9 cellular contexts compared by ENCODE assay signal in the genomic region with DNA sequence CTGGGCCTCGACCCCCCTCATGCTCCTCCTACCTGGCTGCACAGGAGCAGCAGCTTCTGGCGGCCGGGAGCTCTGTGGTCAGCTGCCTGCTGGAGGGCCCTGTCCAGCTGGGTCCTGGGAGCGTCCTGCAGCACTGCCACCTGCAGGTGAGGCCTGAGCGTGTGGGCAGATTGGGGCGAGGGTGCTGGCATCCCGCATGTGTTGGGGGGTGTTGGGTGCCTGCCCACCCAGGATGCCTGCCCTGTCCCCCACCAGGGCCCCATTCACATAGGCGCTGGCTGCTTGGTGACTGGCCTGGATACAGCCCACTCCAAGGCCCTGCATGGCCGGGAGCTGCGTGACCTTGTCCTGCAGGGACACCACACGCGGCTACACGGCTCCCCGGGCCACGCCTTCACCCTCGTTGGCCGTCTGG. TPM values are rescaled to one million over a fixed set of nuclear protein-coding genes. Genes with fewer than 3 reads are reported as not detected.
DNase-seq lines count a peak whose midpoint lies in the region; TF ChIP-seq lines count a peak whose summit lies in the region.
"Had no signal": no experiment of that assay in that cellular context is flagged by ENCODE, and none has a peak within 500 bp of the region (broad histone marks: within the 10 kb centered on the region; RNA-seq: fewer than 3 reads in every experiment).

No MANE protein-coding gene starts in this region.

- no peaks in the 10 kb centered on the region for H3K27me3 Mint-ChIP-seq in neural crest cell (ENCODE audit: low read depth)

- no peaks in the 10 kb centered on the region for H3K9me3 Mint-ChIP-seq in neural crest cell
- H3K9me3 Mint-ChIP-seq: activated naive CD4-positive, alpha-beta T cell treated with anti-CD3 and anti-CD28 coated beads, Interleukin-2, amount 50 U/mL, for 72 hours had no signal

- H3K27ac Mint-ChIP-seq in neural crest cell (ENCODE audit: unreplicated experiment): no peak overlapping the region

- TF ChIP-seq POLR2A in erythroblast (IDR thresholded peaks at IDR 0.05; ENCODE audit: low read length): no peak

- no peaks in the 10 kb centered on the region for H3K4me1 Mint-ChIP-seq in neural crest cell

- DNase-seq in COR-L47 (lab: John Stamatoyannopoulos, UW) (peak; percentile 5), NCI-H460 (ENCODE audit: extremely low read depth, low read depth) (peak; percentile 16), erythroblast (lab: John Stamatoyannopoulos, UW) (peak; percentile 31 to 47), neural crest cell (ENCODE audit: low read depth, low spot score) (peak; percentile 32), midbrain (lab: John Stamatoyannopoulos, UW) (no peak), superior temporal gyrus (ENCODE audit: extremely low spot score) (no peak), cerebellar nuclear complex (lab: John Stamatoyannopoulos, UW) (no peak)
- no peak for DNase-seq in effector CD8-positive, alpha-beta T cell (lab: John Stamatoyannopoulos, UW)

- no peaks in the 10 kb centered on the region for H3K36me3 Mint-ChIP-seq in neural crest cell (ENCODE audit: low read depth)
- H3K36me3 Mint-ChIP-seq: activated naive CD4-positive, alpha-beta T cell treated with anti-CD3 and anti-CD28 coated beads, Interleukin-2, amount 50 U/mL, for 72 hours had no signal

- no peak overlapping the region for H3K4me3 Mint-ChIP-seq in neural crest cell

- TF ChIP-seq CTCF in neural crest cell (conservative IDR thresholded peaks at IDR 0.05): peak; percentile 52

RNA-seq across cellular contexts. Expression of gene FCSK, which starts 16.5 kb away (rescaled TPM):
- total RNA-seq in NCI-H460 (2014; rRNA removed; shearing (Covaris generic)): 6.0 and 9.2 TPM in 2 replicates
- polyA plus RNA-seq in NCI-H460 (2014; cell fraction: nucleus; rRNA removed): 46.9 and 60.8 TPM in 2 replicates
- total RNA-seq in neural crest cell: 14.8 and 15.2 TPM in 2 replicates

RNA-seq across cellular contexts. Expression of gene ST3GAL2, which starts 32.0 kb away (rescaled TPM):
- total RNA-seq in NCI-H460 (2014; rRNA removed; shearing (Covaris generic)): 10.6 and 11.6 TPM in 2 replicates
- polyA plus RNA-seq in NCI-H460 (2014; cell fraction: nucleus; rRNA removed): 13.1 and 14.7 TPM in 2 replicates
- 37.5 and 41.8 TPM in 2 replicates for total RNA-seq in neural crest cell

RNA-seq across cellular contexts. Expression of gene COG4, which starts 52.4 kb away (rescaled TPM):
- 23.4 and 24.3 TPM in 2 replicates for total RNA-seq in NCI-H460 (2014; rRNA removed; shearing (Covaris generic))
- polyA plus RNA-seq in NCI-H460 (2014; cell fraction: nucleus; rRNA removed): 65.2 and 71.1 TPM in 2 replicates
- 81.2 and 82.7 TPM in 2 replicates for total RNA-seq in neural crest cell

RNA-seq across cellular contexts. Expression of gene SF3B3, which starts 52.7 kb away (rescaled TPM):
- 159 and 190 TPM in 2 replicates for total RNA-seq in NCI-H460 (2014; rRNA removed; shearing (Covaris generic))
- 83.0 and 90.5 TPM in 2 replicates for polyA plus RNA-seq in NCI-H460 (2014; cell fraction: nucleus; rRNA removed)
- total RNA-seq in neural crest cell: 622 and 631 TPM in 2 replicates

Comparison
In these comparisons a context has a peak if more than half of its experiments do, and no peak if none do; other contexts are left out.
1. DNase-seq: peak in COR-L47 (single experiment), NCI-H460 (single experiment), erythroblast (2 of 2) and neural crest cell (single experiment); none in midbrain (single experiment), superior temporal gyrus (single experiment), cerebellar nuclear complex (0 of 2) and effector CD8-positive, alpha-beta T cell (single experiment).